In genomic region chr5:663436-664342, GRCh38 we compare ENCODE assay signal across 1 cellular context.
TF ChIP-seq lines count a peak whose summit lies in the region.

No MANE protein-coding gene starts in this region.

TF ChIP-seq in HepG2, 621 proteins besides CTCF, POLR2A, EP300 and RAD21:
- TF ChIP-seq CREM (IDR thresholded peaks at IDR 0.05): no peak
- TF ChIP-seq CREM (CRISPR knock-in tag; IDR thresholded peaks at IDR 0.05): no peak
- no peak for TF ChIP-seq KLF9 (CRISPR knock-in tag; IDR thresholded peaks at IDR 0.05; ENCODE audit: low read depth)
- TF ChIP-seq POLR2AphosphoS5 (IDR thresholded peaks at IDR 0.05; ENCODE audit: low read depth, low read length): no peak
- no peak for TF ChIP-seq ZNF362 (CRISPR knock-in tag; IDR thresholded peaks at IDR 0.05; ENCODE audit: borderline replicate concordance)
- TF ChIP-seq SP2 (CRISPR knock-in tag; IDR thresholded peaks at IDR 0.05): no peak
- no peak for TF ChIP-seq HOXD1 (CRISPR knock-in tag; IDR thresholded peaks at IDR 0.05)
- no peak for TF ChIP-seq SAFB2 (CRISPR knock-in tag; IDR thresholded peaks at IDR 0.05; ENCODE audit: borderline replicate concordance, low read depth)
- no peak for TF ChIP-seq SALL1 (CRISPR knock-in tag; IDR thresholded peaks at IDR 0.05)
- no peak for TF ChIP-seq JUN (CRISPR knock-in tag; IDR thresholded peaks at IDR 0.05)
- no peak for TF ChIP-seq ZNF451 (CRISPR knock-in tag; IDR thresholded peaks at IDR 0.05)
- no peak for TF ChIP-seq BCL6 (CRISPR knock-in tag; IDR thresholded peaks at IDR 0.05)
- TF ChIP-seq ETV5 (CRISPR knock-in tag; IDR thresholded peaks at IDR 0.05; ENCODE audit: borderline replicate concordance): no peak
- TF ChIP-seq MEIS1 (CRISPR knock-in tag; IDR thresholded peaks at IDR 0.05; ENCODE audit: borderline replicate concordance): no peak
- TF ChIP-seq PAX8 (CRISPR knock-in tag; IDR thresholded peaks at IDR 0.05; ENCODE audit: borderline replicate concordance): no peak
- TF ChIP-seq, protein P1, sequence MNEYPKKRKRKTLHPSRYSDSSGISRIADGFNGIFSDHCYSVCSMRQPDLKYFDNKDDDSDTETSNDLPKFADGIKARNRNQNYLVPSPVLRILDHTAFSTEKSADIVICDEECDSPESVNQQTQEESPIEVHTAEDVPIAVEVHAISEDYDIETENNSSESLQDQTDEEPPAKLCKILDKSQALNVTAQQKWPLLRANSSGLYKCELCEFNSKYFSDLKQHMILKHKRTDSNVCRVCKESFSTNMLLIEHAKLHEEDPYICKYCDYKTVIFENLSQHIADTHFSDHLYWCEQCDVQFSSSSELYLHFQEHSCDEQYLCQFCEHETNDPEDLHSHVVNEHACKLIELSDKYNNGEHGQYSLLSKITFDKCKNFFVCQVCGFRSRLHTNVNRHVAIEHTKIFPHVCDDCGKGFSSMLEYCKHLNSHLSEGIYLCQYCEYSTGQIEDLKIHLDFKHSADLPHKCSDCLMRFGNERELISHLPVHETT (CRISPR knock-in tag; conservative IDR thresholded peaks at IDR 0.05): no peak
- TF ChIP-seq, protein P2, sequence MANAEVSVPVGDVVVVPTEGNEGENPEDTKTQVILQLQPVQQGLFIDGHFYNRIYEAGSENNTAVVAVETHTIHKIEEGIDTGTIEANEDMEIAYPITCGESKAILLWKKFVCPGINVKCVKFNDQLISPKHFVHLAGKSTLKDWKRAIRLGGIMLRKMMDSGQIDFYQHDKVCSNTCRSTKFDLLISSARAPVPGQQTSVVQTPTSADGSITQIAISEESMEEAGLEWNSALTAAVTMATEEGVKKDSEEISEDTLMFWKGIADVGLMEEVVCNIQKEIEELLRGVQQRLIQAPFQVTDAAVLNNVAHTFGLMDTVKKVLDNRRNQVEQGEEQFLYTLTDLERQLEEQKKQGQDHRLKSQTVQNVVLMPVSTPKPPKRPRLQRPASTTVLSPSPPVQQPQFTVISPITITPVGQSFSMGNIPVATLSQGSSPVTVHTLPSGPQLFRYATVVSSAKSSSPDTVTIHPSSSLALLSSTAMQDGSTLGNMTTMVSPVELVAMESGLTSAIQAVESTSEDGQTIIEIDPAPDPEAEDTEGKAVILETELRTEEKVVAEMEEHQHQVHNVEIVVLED (CRISPR knock-in tag; IDR thresholded peaks at IDR 0.05; ENCODE audit: borderline replicate concordance): no peak
- no peak for TF ChIP-seq GTF3A (CRISPR knock-in tag; conservative IDR thresholded peaks at IDR 0.05)
- TF ChIP-seq GABPB1 (CRISPR knock-in tag; IDR thresholded peaks at IDR 0.05): no peak
- TF ChIP-seq ZC3H13 (CRISPR knock-in tag; IDR thresholded peaks at IDR 0.05): no peak
- no peak for TF ChIP-seq JUNB (CRISPR knock-in tag; IDR thresholded peaks at IDR 0.05; ENCODE audit: borderline replicate concordance)
